ENCODE assay signal across 1 cellular context in the genomic region with DNA sequence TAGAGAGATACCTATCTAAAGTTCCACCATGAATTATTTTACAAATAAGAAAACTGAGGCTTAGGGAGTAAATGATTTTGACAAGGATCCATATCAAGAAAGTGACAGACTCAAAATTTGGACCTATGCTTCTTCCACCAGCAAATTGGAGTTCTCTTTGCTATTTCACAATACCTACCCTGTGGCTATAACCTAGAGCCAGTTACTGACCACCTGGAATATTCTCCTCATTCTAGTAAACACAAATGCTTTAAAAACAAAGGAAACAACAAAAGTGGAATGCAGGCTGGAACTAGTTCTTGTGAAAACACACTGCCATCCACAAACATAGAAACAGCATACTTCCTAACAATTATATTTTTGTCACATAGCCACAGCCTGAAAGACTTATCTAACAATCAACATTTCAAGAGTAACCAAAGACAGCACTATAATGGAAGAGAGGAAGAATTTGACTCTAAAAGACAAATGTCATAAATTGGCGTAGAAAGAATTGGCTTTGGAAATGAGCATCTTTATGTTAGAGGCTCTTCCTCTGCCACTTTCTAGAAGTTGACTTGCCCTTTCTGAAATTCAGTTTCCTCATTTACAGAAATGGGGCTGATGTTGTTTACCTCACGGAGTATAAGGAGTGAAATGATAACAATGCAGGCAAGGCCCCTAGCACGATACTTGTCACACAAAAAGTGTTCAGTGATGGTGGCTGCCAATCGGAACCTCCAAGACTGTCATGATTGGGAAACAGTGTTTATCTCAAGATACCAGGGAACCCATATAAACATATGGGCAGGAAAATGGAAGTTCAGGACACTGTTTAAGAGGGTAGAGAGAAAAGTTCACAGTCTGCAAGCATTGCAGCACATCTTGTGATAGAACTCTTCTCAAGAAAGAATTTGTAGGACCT.
TF ChIP-seq lines count a peak whose summit lies in the region.

No MANE protein-coding gene starts in this region.

TF ChIP-seq in K562, 482 proteins besides CTCF, POLR2A, EP300 and RAD21 (continued from another document and continues in another):
- TF ChIP-seq, protein P1, sequence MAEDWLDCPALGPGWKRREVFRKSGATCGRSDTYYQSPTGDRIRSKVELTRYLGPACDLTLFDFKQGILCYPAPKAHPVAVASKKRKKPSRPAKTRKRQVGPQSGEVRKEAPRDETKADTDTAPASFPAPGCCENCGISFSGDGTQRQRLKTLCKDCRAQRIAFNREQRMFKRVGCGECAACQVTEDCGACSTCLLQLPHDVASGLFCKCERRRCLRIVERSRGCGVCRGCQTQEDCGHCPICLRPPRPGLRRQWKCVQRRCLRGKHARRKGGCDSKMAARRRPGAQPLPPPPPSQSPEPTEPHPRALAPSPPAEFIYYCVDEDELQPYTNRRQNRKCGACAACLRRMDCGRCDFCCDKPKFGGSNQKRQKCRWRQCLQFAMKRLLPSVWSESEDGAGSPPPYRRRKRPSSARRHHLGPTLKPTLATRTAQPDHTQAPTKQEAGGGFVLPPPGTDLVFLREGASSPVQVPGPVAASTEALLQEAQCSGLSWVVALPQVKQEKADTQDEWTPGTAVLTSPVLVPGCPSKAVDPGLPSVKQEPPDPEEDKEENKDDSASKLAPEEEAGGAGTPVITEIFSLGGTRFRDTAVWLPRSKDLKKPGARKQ (CRISPR knock-in tag; IDR thresholded peaks at IDR 0.05), result peak; percentile 55; the same call in 1 of the 2 replicates
- TF ChIP-seq NR2F6 (CRISPR knock-in tag; IDR thresholded peaks at IDR 0.05), result no peak
- peak; percentile 90 for TF ChIP-seq TEAD4 (IDR thresholded peaks at IDR 0.05; ENCODE audit: low read length)
- TF ChIP-seq TEAD4 (CRISPR knock-in tag; IDR thresholded peaks at IDR 0.05; ENCODE audit: borderline replicate concordance), result no peak
- no peak for TF ChIP-seq PHF21A (IDR thresholded peaks at IDR 0.05; ENCODE audit: borderline replicate concordance, low read depth)
- no peak for TF ChIP-seq TSC22D4 (tag; IDR thresholded peaks at IDR 0.05)
- TF ChIP-seq ZSCAN32 (CRISPR knock-in tag; IDR thresholded peaks at IDR 0.05), result no peak
- TF ChIP-seq HNRNPUL1 (IDR thresholded peaks at IDR 0.05; ENCODE audit: low read length), result no peak
- no peak for TF ChIP-seq HDAC2 (IDR thresholded peaks at IDR 0.05)
- TF ChIP-seq ZNF766 (CRISPR knock-in tag; conservative IDR thresholded peaks at IDR 0.05), result peak; percentile 59; the same call in 1 of the 2 replicates
- TF ChIP-seq ESRRB (CRISPR knock-in tag; IDR thresholded peaks at IDR 0.05; ENCODE audit: borderline replicate concordance), result no peak
- no peak for TF ChIP-seq L3MBTL2 (IDR thresholded peaks at IDR 0.05)
- no peak for TF ChIP-seq RNF2 (IDR thresholded peaks at IDR 0.05)
- TF ChIP-seq HEY1 (CRISPR knock-in tag; IDR thresholded peaks at IDR 0.05; ENCODE audit: borderline replicate concordance), result no peak
- TF ChIP-seq PML (IDR thresholded peaks at IDR 0.05; ENCODE audit: low read length), result peak; percentile 68; the same call in 1 of the 2 replicates
- no peak for TF ChIP-seq DNMT1 (IDR thresholded peaks at IDR 0.05)
- no peak for TF ChIP-seq POU5F1 (IDR thresholded peaks at IDR 0.05; ENCODE audit: borderline replicate concordance, low read depth, low read length, partially characterized antibody)
- TF ChIP-seq NFRKB (IDR thresholded peaks at IDR 0.05; ENCODE audit: low read depth), result 0 out of 2 replicates have a peak, but pooled peaks have one; percentile 8
- TF ChIP-seq ILF3 (IDR thresholded peaks at IDR 0.05; ENCODE audit: borderline replicate concordance), result no peak
- TF ChIP-seq ZBTB17 (CRISPR knock-in tag; IDR thresholded peaks at IDR 0.05), result 0 out of 2 replicates have a peak, but pooled peaks have one; percentile 28
- TF ChIP-seq, protein P2, sequence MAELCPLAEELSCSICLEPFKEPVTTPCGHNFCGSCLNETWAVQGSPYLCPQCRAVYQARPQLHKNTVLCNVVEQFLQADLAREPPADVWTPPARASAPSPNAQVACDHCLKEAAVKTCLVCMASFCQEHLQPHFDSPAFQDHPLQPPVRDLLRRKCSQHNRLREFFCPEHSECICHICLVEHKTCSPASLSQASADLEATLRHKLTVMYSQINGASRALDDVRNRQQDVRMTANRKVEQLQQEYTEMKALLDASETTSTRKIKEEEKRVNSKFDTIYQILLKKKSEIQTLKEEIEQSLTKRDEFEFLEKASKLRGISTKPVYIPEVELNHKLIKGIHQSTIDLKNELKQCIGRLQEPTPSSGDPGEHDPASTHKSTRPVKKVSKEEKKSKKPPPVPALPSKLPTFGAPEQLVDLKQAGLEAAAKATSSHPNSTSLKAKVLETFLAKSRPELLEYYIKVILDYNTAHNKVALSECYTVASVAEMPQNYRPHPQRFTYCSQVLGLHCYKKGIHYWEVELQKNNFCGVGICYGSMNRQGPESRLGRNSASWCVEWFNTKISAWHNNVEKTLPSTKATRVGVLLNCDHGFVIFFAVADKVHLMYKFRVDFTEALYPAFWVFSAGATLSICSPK (IDR thresholded peaks at IDR 0.05; ENCODE audit: borderline replicate concordance), result no peak
- TF ChIP-seq, protein P3, sequence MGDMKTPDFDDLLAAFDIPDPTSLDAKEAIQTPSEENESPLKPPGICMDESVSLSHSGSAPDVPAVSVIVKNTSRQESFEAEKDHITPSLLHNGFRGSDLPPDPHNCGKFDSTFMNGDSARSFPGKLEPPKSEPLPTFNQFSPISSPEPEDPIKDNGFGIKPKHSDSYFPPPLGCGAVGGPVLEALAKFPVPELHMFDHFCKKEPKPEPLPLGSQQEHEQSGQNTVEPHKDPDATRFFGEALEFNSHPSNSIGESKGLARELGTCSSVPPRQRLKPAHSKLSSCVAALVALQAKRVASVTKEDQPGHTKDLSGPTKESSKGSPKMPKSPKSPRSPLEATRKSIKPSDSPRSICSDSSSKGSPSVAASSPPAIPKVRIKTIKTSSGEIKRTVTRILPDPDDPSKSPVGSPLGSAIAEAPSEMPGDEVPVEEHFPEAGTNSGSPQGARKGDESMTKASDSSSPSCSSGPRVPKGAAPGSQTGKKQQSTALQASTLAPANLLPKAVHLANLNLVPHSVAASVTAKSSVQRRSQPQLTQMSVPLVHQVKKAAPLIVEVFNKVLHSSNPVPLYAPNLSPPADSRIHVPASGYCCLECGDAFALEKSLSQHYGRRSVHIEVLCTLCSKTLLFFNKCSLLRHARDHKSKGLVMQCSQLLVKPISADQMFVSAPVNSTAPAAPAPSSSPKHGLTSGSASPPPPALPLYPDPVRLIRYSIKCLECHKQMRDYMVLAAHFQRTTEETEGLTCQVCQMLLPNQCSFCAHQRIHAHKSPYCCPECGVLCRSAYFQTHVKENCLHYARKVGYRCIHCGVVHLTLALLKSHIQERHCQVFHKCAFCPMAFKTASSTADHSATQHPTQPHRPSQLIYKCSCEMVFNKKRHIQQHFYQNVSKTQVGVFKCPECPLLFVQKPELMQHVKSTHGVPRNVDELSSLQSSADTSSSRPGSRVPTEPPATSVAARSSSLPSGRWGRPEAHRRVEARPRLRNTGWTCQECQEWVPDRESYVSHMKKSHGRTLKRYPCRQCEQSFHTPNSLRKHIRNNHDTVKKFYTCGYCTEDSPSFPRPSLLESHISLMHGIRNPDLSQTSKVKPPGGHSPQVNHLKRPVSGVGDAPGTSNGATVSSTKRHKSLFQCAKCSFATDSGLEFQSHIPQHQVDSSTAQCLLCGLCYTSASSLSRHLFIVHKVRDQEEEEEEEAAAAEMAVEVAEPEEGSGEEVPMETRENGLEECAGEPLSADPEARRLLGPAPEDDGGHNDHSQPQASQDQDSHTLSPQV (IDR thresholded peaks at IDR 0.05), result peak; percentile 80; the same call in 1 of the 2 replicates
- TF ChIP-seq, protein P4, sequence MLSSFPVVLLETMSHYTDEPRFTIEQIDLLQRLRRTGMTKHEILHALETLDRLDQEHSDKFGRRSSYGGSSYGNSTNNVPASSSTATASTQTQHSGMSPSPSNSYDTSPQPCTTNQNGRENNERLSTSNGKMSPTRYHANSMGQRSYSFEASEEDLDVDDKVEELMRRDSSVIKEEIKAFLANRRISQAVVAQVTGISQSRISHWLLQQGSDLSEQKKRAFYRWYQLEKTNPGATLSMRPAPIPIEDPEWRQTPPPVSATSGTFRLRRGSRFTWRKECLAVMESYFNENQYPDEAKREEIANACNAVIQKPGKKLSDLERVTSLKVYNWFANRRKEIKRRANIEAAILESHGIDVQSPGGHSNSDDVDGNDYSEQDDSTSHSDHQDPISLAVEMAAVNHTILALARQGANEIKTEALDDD (IDR thresholded peaks at IDR 0.05), result no peak
- no peak for TF ChIP-seq TAF7 (tag; IDR thresholded peaks at IDR 0.05)
- TF ChIP-seq, protein P5, sequence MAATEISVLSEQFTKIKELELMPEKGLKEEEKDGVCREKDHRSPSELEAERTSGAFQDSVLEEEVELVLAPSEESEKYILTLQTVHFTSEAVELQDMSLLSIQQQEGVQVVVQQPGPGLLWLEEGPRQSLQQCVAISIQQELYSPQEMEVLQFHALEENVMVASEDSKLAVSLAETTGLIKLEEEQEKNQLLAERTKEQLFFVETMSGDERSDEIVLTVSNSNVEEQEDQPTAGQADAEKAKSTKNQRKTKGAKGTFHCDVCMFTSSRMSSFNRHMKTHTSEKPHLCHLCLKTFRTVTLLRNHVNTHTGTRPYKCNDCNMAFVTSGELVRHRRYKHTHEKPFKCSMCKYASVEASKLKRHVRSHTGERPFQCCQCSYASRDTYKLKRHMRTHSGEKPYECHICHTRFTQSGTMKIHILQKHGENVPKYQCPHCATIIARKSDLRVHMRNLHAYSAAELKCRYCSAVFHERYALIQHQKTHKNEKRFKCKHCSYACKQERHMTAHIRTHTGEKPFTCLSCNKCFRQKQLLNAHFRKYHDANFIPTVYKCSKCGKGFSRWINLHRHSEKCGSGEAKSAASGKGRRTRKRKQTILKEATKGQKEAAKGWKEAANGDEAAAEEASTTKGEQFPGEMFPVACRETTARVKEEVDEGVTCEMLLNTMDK (IDR thresholded peaks at IDR 0.05; ENCODE audit: borderline replicate concordance, insufficient read depth, low read depth, low read length, poor library complexity, severe bottlenecking), result no peak
- TF ChIP-seq SMARCA4 (IDR thresholded peaks at IDR 0.05), result peak; percentile 52; the same call in 1 of the 2 replicates
- TF ChIP-seq SMARCE1 (IDR thresholded peaks at IDR 0.05), result 0 out of 2 replicates have a peak, but pooled peaks have one; percentile 30
- 0 out of 4 replicates have a peak, but pooled peaks of 1 of the 2 experiments have one; percentile 7 for TF ChIP-seq KDM1A (IDR thresholded peaks at IDR 0.05)
- TF ChIP-seq, protein P6, sequence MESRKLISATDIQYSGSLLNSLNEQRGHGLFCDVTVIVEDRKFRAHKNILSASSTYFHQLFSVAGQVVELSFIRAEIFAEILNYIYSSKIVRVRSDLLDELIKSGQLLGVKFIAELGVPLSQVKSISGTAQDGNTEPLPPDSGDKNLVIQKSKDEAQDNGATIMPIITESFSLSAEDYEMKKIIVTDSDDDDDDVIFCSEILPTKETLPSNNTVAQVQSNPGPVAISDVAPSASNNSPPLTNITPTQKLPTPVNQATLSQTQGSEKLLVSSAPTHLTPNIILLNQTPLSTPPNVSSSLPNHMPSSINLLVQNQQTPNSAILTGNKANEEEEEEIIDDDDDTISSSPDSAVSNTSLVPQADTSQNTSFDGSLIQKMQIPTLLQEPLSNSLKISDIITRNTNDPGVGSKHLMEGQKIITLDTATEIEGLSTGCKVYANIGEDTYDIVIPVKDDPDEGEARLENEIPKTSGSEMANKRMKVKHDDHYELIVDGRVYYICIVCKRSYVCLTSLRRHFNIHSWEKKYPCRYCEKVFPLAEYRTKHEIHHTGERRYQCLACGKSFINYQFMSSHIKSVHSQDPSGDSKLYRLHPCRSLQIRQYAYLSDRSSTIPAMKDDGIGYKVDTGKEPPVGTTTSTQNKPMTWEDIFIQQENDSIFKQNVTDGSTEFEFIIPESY (CRISPR knock-in tag; IDR thresholded peaks at IDR 0.05), result no peak
- TF ChIP-seq CBFA2T3 (IDR thresholded peaks at IDR 0.05), result peak; percentile 93
- no peak for TF ChIP-seq SNIP1 (IDR thresholded peaks at IDR 0.05; ENCODE audit: low read depth)
- TF ChIP-seq DIDO1 (tag; IDR thresholded peaks at IDR 0.05; ENCODE audit: low read depth), result no peak
- TF ChIP-seq FOXP1 (CRISPR knock-in tag; IDR thresholded peaks at IDR 0.05), result no peak
- 0 out of 2 replicates have a peak, but pooled peaks have one; percentile 8 for TF ChIP-seq BACH1 (tag; IDR thresholded peaks at IDR 0.05)
- TF ChIP-seq PHTF2 (CRISPR knock-in tag; IDR thresholded peaks at IDR 0.05), result no peak
- peak in 1 of 2 experiments; percentile 72; a peak in 1 of 4 replicates for TF ChIP-seq TEAD1 (CRISPR knock-in tag; IDR thresholded peaks at IDR 0.05)
- peak; percentile 42; the same call in 1 of the 2 replicates for TF ChIP-seq TRIM28 (IDR thresholded peaks at IDR 0.05)
- TF ChIP-seq ZKSCAN1 (IDR thresholded peaks at IDR 0.05; ENCODE audit: low read depth, low read length), result no peak
- peak; percentile 64; the same call in 1 of the 2 replicates for TF ChIP-seq ZNF644 (tag; IDR thresholded peaks at IDR 0.05; ENCODE audit: low read depth)
- peak; percentile 58 for TF ChIP-seq NFIC (IDR thresholded peaks at IDR 0.05)
- TF ChIP-seq, protein P7, sequence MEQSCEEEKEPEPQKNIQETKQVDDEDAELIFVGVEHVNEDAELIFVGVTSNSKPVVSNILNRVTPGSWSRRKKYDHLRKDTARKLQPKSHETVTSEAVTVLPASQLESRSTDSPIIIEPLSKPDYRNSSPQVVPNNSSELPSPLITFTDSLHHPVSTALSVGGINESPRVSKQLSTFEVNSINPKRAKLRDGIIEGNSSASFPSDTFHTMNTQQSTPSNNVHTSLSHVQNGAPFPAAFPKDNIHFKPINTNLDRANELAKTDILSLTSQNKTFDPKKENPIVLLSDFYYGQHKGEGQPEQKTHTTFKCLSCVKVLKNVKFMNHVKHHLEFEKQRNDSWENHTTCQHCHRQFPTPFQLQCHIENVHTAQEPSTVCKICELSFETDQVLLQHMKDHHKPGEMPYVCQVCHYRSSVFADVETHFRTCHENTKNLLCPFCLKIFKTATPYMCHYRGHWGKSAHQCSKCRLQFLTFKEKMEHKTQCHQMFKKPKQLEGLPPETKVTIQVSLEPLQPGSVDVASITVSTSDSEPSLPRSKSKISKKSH (CRISPR knock-in tag; IDR thresholded peaks at IDR 0.05), result no peak
- peak; percentile 64; the same call in 1 of the 2 replicates for TF ChIP-seq FOXJ2 (tag; IDR thresholded peaks at IDR 0.05)
- no peak for TF ChIP-seq FOXA1 (IDR thresholded peaks at IDR 0.05; ENCODE audit: borderline replicate concordance)
- peak; percentile 76 for TF ChIP-seq DPF2 (IDR thresholded peaks at IDR 0.05)
- TF ChIP-seq, protein P8, sequence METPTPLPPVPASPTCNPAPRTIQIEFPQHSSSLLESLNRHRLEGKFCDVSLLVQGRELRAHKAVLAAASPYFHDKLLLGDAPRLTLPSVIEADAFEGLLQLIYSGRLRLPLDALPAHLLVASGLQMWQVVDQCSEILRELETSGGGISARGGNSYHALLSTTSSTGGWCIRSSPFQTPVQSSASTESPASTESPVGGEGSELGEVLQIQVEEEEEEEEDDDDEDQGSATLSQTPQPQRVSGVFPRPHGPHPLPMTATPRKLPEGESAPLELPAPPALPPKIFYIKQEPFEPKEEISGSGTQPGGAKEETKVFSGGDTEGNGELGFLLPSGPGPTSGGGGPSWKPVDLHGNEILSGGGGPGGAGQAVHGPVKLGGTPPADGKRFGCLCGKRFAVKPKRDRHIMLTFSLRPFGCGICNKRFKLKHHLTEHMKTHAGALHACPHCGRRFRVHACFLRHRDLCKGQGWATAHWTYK (CRISPR knock-in tag; IDR thresholded peaks at IDR 0.05), result 0 out of 2 replicates have a peak, but pooled peaks have one; percentile 55
- peak; percentile 87 for TF ChIP-seq CEBPB (tag; IDR thresholded peaks at IDR 0.05)
